8 cellular contexts compared by ENCODE assay signal in genomic region chr6:63571382-63571882, GRCh38. TPM values are rescaled to one million over a fixed set of nuclear protein-coding genes. Genes with fewer than 3 reads are reported as not detected.
DNase-seq lines count a peak whose midpoint lies in the region; ATAC-seq and TF ChIP-seq lines count a peak whose summit lies in the region.

No MANE protein-coding gene starts in this region.

- H2BK120ac ChIP-seq in mesendoderm (ENCODE audit: low read depth, low read length), result no peak overlapping the region

- no peaks in the 10 kb centered on the region for H3K9me2 ChIP-seq in Karpas-422 (replicated peaks; ENCODE audit: insufficient read depth, low read length)

- ATAC-seq in body of pancreas (no peak), GM21367 (IDR thresholded peaks at IDR 0.05; ENCODE audit: unreplicated experiment) (no peak)

- peak overlapping the region; percentile 92 for H3K4me2 ChIP-seq in Karpas-422 (ENCODE audit: low read depth, low read length, poor library complexity, severe bottlenecking)
- peak overlapping the region; percentile 94 for H3K4me2 ChIP-seq in mesendoderm (ENCODE audit: low read length)

- H3K9me3 ChIP-seq in Karpas-422 (ENCODE audit: low read length) (no peaks in the 10 kb centered on the region), body of pancreas (no peaks in the 10 kb centered on the region)

- H3K79me2 ChIP-seq in Karpas-422 (ENCODE audit: low read length) (peaks cover 39% of the 10 kb centered on the region), mesendoderm (ENCODE audit: control insufficient read depth, insufficient read depth, low read length) (peaks cover 30% of the 10 kb centered on the region)

- peaks cover 22% of the 10 kb centered on the region for H3K4me1 ChIP-seq in Karpas-422 (ENCODE audit: low read length)
- H3K4me1 ChIP-seq in body of pancreas, result peaks cover 48% of the 10 kb centered on the region
- no peaks in the 10 kb centered on the region for H3K4me1 ChIP-seq in mesendoderm (ENCODE audit: control insufficient read depth, low read depth, low read length)

- no peak overlapping the region for H3K23ac ChIP-seq in mesendoderm (ENCODE audit: low read length)

- H2AFZ ChIP-seq in Karpas-422 (ENCODE audit: low read length), result peak overlapping the region; percentile 99

- H2BK5ac ChIP-seq in mesendoderm (ENCODE audit: low read length), result no peak overlapping the region

- H3K27me3 ChIP-seq in Karpas-422 (ENCODE audit: low read length) (no peaks in the 10 kb centered on the region), body of pancreas (no peaks in the 10 kb centered on the region), mesendoderm (ENCODE audit: insufficient read depth, low read length, poor library complexity) (no peaks in the 10 kb centered on the region)

- no peak overlapping the region for H2AK5ac ChIP-seq in mesendoderm (ENCODE audit: low read length)

- peak; percentile 25 for TF ChIP-seq CTCF in AG10803 (conservative IDR thresholded peaks at IDR 0.05; ENCODE audit: low read length)
- peak in 3 of 7 experiments; percentile 13 to 21 (median 18) for TF ChIP-seq CTCF in body of pancreas (IDR thresholded peaks at IDR 0.05)

- H4K8ac ChIP-seq in mesendoderm (ENCODE audit: low read depth, low read length), result no peak overlapping the region

- DNase-seq in AG10803 (ENCODE audit: low read depth), result no peak
- DNase-seq in Karpas-422, result no peak
- DNase-seq in body of pancreas, result no peak
- DNase-seq in mesendoderm, result no peak
- DNase-seq in kidney tubule cell (ENCODE audit: low spot score), result no peak
- DNase-seq in NCI-H187 treated with DMSO at 0.1 percent for 48 hours (lab: John Stamatoyannopoulos, UW), result no peak
- no peak for DNase-seq in retina

- intact Hi-C loops in body of pancreas (cut with DNase I), result no loop called here

- H3K9ac ChIP-seq in Karpas-422 (ENCODE audit: low read length) (peak overlapping the region; percentile 74), mesendoderm (ENCODE audit: low read length) (peak overlapping the region; percentile 87)

- no peak overlapping the region for H3K4ac ChIP-seq in mesendoderm (ENCODE audit: low read depth, low read length)

- H4K5ac ChIP-seq in mesendoderm (ENCODE audit: low read length), result no peak overlapping the region

- no peak for TF ChIP-seq POLR2A in body of pancreas (IDR thresholded peaks at IDR 0.05)

- H3K27ac ChIP-seq in Karpas-422 (ENCODE audit: low read length), result no peak overlapping the region
- H3K27ac ChIP-seq in body of pancreas, result peak overlapping the region; percentile 99 to 100 (median 100)
- H3K27ac ChIP-seq in mesendoderm (ENCODE audit: low read depth, low read length), result no peak overlapping the region

- H4K20me1 ChIP-seq in Karpas-422 (ENCODE audit: insufficient read depth, low read depth, low read length), result peaks cover 27% of the 10 kb centered on the region; the same call in 1 of the 2 replicates

- no peak overlapping the region for H2BK15ac ChIP-seq in mesendoderm (replicated peaks; ENCODE audit: low read depth)

- no peaks in the 10 kb centered on the region for H3K79me1 ChIP-seq in mesendoderm (ENCODE audit: low read length)

- H3K56ac ChIP-seq in mesendoderm (ENCODE audit: low read length), result peak overlapping the region; percentile 94

- H3K4me3 ChIP-seq in AG10803 (ENCODE audit: low read length) (peak overlapping the region; percentile 80), Karpas-422 (ENCODE audit: low read length) (peak overlapping the region; percentile 93), body of pancreas (no peak overlapping the region), mesendoderm (ENCODE audit: low read length) (peak overlapping the region; percentile 81)

- WGBS in body of pancreas, 2 donors, result 16 to 17% methylated on average over 13 of the region's 13 CpGs
- WGBS in mesendoderm (ENCODE audit: extremely low coverage, insufficient coverage, low lambda C conversion rate), result no CpG with 5 or more reads among the region's 13 CpGs

- H3K36me3 ChIP-seq in Karpas-422 (ENCODE audit: insufficient read depth, low read length) (peaks cover 4% of the 10 kb centered on the region; the same call in 1 of the 2 replicates), body of pancreas (replicated peaks in 1 of 2; ENCODE audit: insufficient read depth in 1 of 2, low read depth in 2 of 2) (no peaks in the 10 kb centered on the region), mesendoderm (ENCODE audit: control insufficient read depth, insufficient read depth, low read length) (no peaks in the 10 kb centered on the region)

- H3K18ac ChIP-seq in mesendoderm (ENCODE audit: low read length), result no peak overlapping the region

RNA-seq across cellular contexts. Expression of gene PTP4A1, which starts 0.8 kb away (rescaled TPM):
- 11.1 and 39.5 TPM in 2 replicates for total RNA-seq in Karpas-422 (2014; rRNA removed; shearing (Covaris generic); ENCODE audit: low replicate concordance)
- 10 to 100 TPM; 11.5 to 26.7 TPM for total RNA-seq in body of pancreas
- polyA plus RNA-seq in mesendoderm (2013, experiment 1 of 2), result 62.5 TPM
- 62.7 TPM for polyA plus RNA-seq in mesendoderm (2013, experiment 2 of 2)

Comparison
In these comparisons a context has a peak if more than half of its experiments do, and no peak if none do; other contexts are left out.
1. H3K4me3 ChIP-seq: peak in AG10803 (single experiment), Karpas-422 (single experiment) and mesendoderm (single experiment); none in body of pancreas (0 of 2).
2. H3K27ac ChIP-seq: peak in body of pancreas (4 of 4); none in Karpas-422 (single experiment) and mesendoderm (single experiment).